Comparison of ENCODE assay signal across 8 cellular contexts in genomic region chr11:93225642-93226041, GRCh38. TPM values are rescaled to one million over a fixed set of nuclear protein-coding genes. Genes with fewer than 3 reads are reported as not detected.
DNase-seq lines count a peak whose midpoint lies in the region; ATAC-seq and TF ChIP-seq lines count a peak whose summit lies in the region.

No MANE protein-coding gene starts in this region.

- intact Hi-C loops in right lobe of liver (cut with DNase I): loop anchor here in 1 of 2 donors (10.0 kb wide), 1 partner anchor 281 kb away; no protein-coding TSS in a partner anchor

- no peaks in the 10 kb centered on the region for H4K20me1 ChIP-seq in MM.1S (ENCODE audit: insufficient read depth, low read length)

- H3K9ac ChIP-seq in MM.1S (ENCODE audit: low read length): no peak overlapping the region

- no peaks in the 10 kb centered on the region for H3K9me3 ChIP-seq in MM.1S (replicated peaks; ENCODE audit: insufficient read depth, low read length)
- no peaks in the 10 kb centered on the region for H3K9me3 ChIP-seq in right lobe of liver

- peak in 2 of 4 donors; percentile 37 to 41 for ATAC-seq in right lobe of liver
- no peak for ATAC-seq in stimulated activated naive B cell treated with anti-CD40 and anti-IgM and Interleukin-4, amounts not matched to agents 10 μg/mL and 1 μg/mL and 100 μg/mL, for 72 hours (replicated peaks)
- no peak for ATAC-seq in stimulated activated memory B cell treated with anti-CD40 and anti-IgM and Interleukin-4, amounts not matched to agents 10 μg/mL and 1 μg/mL and 100 μg/mL, for 72 hours
- ATAC-seq in GM21360 (IDR thresholded peaks at IDR 0.05; ENCODE audit: unreplicated experiment): no peak

- TF ChIP-seq CTCF in MM.1S (IDR thresholded peaks at IDR 0.05; ENCODE audit: low read length): peak; percentile 23
- TF ChIP-seq CTCF in VCaP (conservative IDR thresholded peaks at IDR 0.05): peak; percentile 77
- TF ChIP-seq CTCF in right lobe of liver (IDR thresholded peaks at IDR 0.05): peak; percentile 29 to 48 (median 34)

- H3K4me3 Mint-ChIP-seq in stimulated activated naive B cell treated with anti-CD40 and anti-IgM and Interleukin-4, amounts not matched to agents 10 μg/mL and 1 μg/mL and 100 μg/mL, for 72 hours: no peak overlapping the region
- H3K4me3 Mint-ChIP-seq in stimulated activated memory B cell treated with anti-CD40 and anti-IgM and Interleukin-4, amounts not matched to agents 10 μg/mL and 1 μg/mL and 100 μg/mL, for 72 hours: no peak overlapping the region

- no peak overlapping the region for H3K4me2 ChIP-seq in MM.1S (ENCODE audit: low read depth, low read length)

- H3K4me3 ChIP-seq in MM.1S (ENCODE audit: low read length): no peak overlapping the region
- H3K4me3 ChIP-seq in right lobe of liver: no peak overlapping the region

- no peaks in the 10 kb centered on the region for H3K27me3 ChIP-seq in MM.1S (replicated peaks; ENCODE audit: insufficient read depth, low read length)
- H3K27me3 ChIP-seq in right lobe of liver: no peaks in the 10 kb centered on the region

- H3K9me2 ChIP-seq in MM.1S (replicated peaks; ENCODE audit: insufficient read depth, low read length): no peaks in the 10 kb centered on the region

- no peaks in the 10 kb centered on the region for H3K36me3 Mint-ChIP-seq in stimulated activated naive B cell treated with anti-CD40 and anti-IgM and Interleukin-4, amounts not matched to agents 10 μg/mL and 1 μg/mL and 100 μg/mL, for 72 hours
- H3K36me3 Mint-ChIP-seq in stimulated activated memory B cell treated with anti-CD40 and anti-IgM and Interleukin-4, amounts not matched to agents 10 μg/mL and 1 μg/mL and 100 μg/mL, for 72 hours: no peaks in the 10 kb centered on the region

- H3K27ac Mint-ChIP-seq in stimulated activated naive B cell treated with anti-CD40 and anti-IgM and Interleukin-4, amounts not matched to agents 10 μg/mL and 1 μg/mL and 100 μg/mL, for 72 hours: no peak overlapping the region
- H3K27ac Mint-ChIP-seq in stimulated activated memory B cell treated with anti-CD40 and anti-IgM and Interleukin-4, amounts not matched to agents 10 μg/mL and 1 μg/mL and 100 μg/mL, for 72 hours: no peak overlapping the region

- no peaks in the 10 kb centered on the region for H3K9me3 Mint-ChIP-seq in stimulated activated naive B cell treated with anti-CD40 and anti-IgM and Interleukin-4, amounts not matched to agents 10 μg/mL and 1 μg/mL and 100 μg/mL, for 72 hours
- H3K9me3 Mint-ChIP-seq in stimulated activated memory B cell treated with anti-CD40 and anti-IgM and Interleukin-4, amounts not matched to agents 10 μg/mL and 1 μg/mL and 100 μg/mL, for 72 hours: no peaks in the 10 kb centered on the region

- H2AFZ ChIP-seq in MM.1S (ENCODE audit: low read length): no peak overlapping the region

- no peaks in the 10 kb centered on the region for H3K4me1 Mint-ChIP-seq in stimulated activated naive B cell treated with anti-CD40 and anti-IgM and Interleukin-4, amounts not matched to agents 10 μg/mL and 1 μg/mL and 100 μg/mL, for 72 hours
- no peaks in the 10 kb centered on the region for H3K4me1 Mint-ChIP-seq in stimulated activated memory B cell treated with anti-CD40 and anti-IgM and Interleukin-4, amounts not matched to agents 10 μg/mL and 1 μg/mL and 100 μg/mL, for 72 hours

- 37% methylated on average over 2 of the region's 2 CpGs for WGBS in right lobe of liver (ENCODE audit: insufficient coverage, low coverage, low lambda C conversion rate, missing lambda C conversion rate)

- peak; percentile 63 for DNase-seq in COR-L47 (lab: John Stamatoyannopoulos, UW)
- no peak for DNase-seq in MM.1S
- no peak for DNase-seq in right lobe of liver
- no peak for DNase-seq in stimulated activated naive B cell treated with anti-CD40 and anti-IgM and Interleukin-4, amounts not matched to agents 10 μg/mL and 1 μg/mL and 100 μg/mL, for 72 hours
- no peak for DNase-seq in stimulated activated CD4-positive, alpha-beta T cell treated with anti-CD3 and anti-CD28 coated beads, Interleukin-2, amount 100 ng/mL, for 24 hours

- H3K27me3 Mint-ChIP-seq in stimulated activated naive B cell treated with anti-CD40 and anti-IgM and Interleukin-4, amounts not matched to agents 10 μg/mL and 1 μg/mL and 100 μg/mL, for 72 hours: peaks cover 8 to 11% of the 10 kb centered on the region in 2 donors
- H3K27me3 Mint-ChIP-seq in stimulated activated memory B cell treated with anti-CD40 and anti-IgM and Interleukin-4, amounts not matched to agents 10 μg/mL and 1 μg/mL and 100 μg/mL, for 72 hours: no peaks in the 10 kb centered on the region

- no peaks in the 10 kb centered on the region for H3F3A ChIP-seq in MM.1S (ENCODE audit: insufficient read depth, low read length)

- H3K4me1 ChIP-seq in MM.1S (ENCODE audit: low read length) (no peaks in the 10 kb centered on the region), right lobe of liver (peaks cover 0 to 6% (median 2%) of the 10 kb centered on the region in 4 donors)

- no peak for TF ChIP-seq POLR2A in right lobe of liver (IDR thresholded peaks at IDR 0.05)

- H3K79me2 ChIP-seq in MM.1S (ENCODE audit: low read length): no peaks in the 10 kb centered on the region

- H3K36me3 ChIP-seq in MM.1S (replicated peaks; ENCODE audit: insufficient read depth, low read length) (no peaks in the 10 kb centered on the region), right lobe of liver (no peaks in the 10 kb centered on the region)

- H3K27ac ChIP-seq in MM.1S (ENCODE audit: low read length) (no peak overlapping the region), VCaP (peak overlapping the region; percentile 97), right lobe of liver (no peak overlapping the region)

RNA-seq across cellular contexts. Expression of gene SLC36A4, which starts 27.9 kb away (rescaled TPM):
- total RNA-seq in right lobe of liver: 10 to 100 TPM in 1 of 6 experiments, 1 to 10 TPM in 5; 3.2 to 10.7 (median 6.5) TPM

Comparison
In these comparisons a context has a peak if more than half of its experiments do, and no peak if none do; other contexts are left out.
1. CTCF ChIP-seq: peak in every context shown above with its lines; median percentile 77 in VCaP; 34 in right lobe of liver; 23 in MM.1S.